1 cellular context compared by ENCODE assay signal in genomic region chr12:124640096-124640495, GRCh38.
TF ChIP-seq lines count a peak whose summit lies in the region.

No MANE protein-coding gene starts in this region.

TF ChIP-seq in H1, 55 proteins besides CTCF, POLR2A, EP300 and RAD21:
- no peak for TF ChIP-seq SUZ12 (IDR thresholded peaks at IDR 0.05; ENCODE audit: low read length)
- no peak for TF ChIP-seq SP1 (IDR thresholded peaks at IDR 0.05; ENCODE audit: low read depth, low read length)
- TF ChIP-seq NRF1 (IDR thresholded peaks at IDR 0.05; ENCODE audit: low read depth, low read length), result no peak
- TF ChIP-seq ASH2L (IDR thresholded peaks at IDR 0.05; ENCODE audit: low read length), result no peak
- no peak for TF ChIP-seq BRCA1 (IDR thresholded peaks at IDR 0.05; ENCODE audit: low read depth, low read length)
- TF ChIP-seq CBX8 (IDR thresholded peaks at IDR 0.05; ENCODE audit: borderline replicate concordance, low read depth, low read length), result no peak
- TF ChIP-seq E2F6 (IDR thresholded peaks at IDR 0.05), result no peak
- no peak for TF ChIP-seq TAF7 (optimal IDR thresholded peaks at IDR 0.05; ENCODE audit: borderline replicate concordance, low read depth, low read length)
- no peak for TF ChIP-seq JUND (IDR thresholded peaks at IDR 0.05; ENCODE audit: low read length)
- no peak for TF ChIP-seq BCL11A (IDR thresholded peaks at IDR 0.05; ENCODE audit: low read depth in 2 of 2, low read length in 2 of 2)
- TF ChIP-seq MAX (IDR thresholded peaks at IDR 0.05), result no peak
- TF ChIP-seq JUN (IDR thresholded peaks at IDR 0.05; ENCODE audit: low read depth, low read length), result no peak
- no peak for TF ChIP-seq FOSL1 (IDR thresholded peaks at IDR 0.05; ENCODE audit: insufficient read depth, low read depth, low read length)
- no peak for TF ChIP-seq HDAC6 (IDR thresholded peaks at IDR 0.05; ENCODE audit: low read depth, low read length)
- TF ChIP-seq SIN3A (conservative IDR thresholded peaks at IDR 0.05 in 1 of 2, IDR thresholded peaks at IDR 0.05 in 1 of 2; ENCODE audit: low read depth in 1 of 2, low read length in 2 of 2), result no peak
- no peak for TF ChIP-seq TCF12 (IDR thresholded peaks at IDR 0.05; ENCODE audit: low read depth, low read length)
- no peak for TF ChIP-seq EZH2 (IDR thresholded peaks at IDR 0.05; ENCODE audit: low read depth, low read length, severe bottlenecking)
- TF ChIP-seq KDM1A (IDR thresholded peaks at IDR 0.05; ENCODE audit: borderline replicate concordance, low read length), result no peak
- TF ChIP-seq SP2 (IDR thresholded peaks at IDR 0.05; ENCODE audit: low read length), result no peak
TF ChIP-seq in H1: peak in this region for 0.
